8 cellular contexts compared by ENCODE assay signal in genomic region chr4:123506311-123506685, GRCh38.
DNase-seq lines count a peak whose midpoint lies in the region; ATAC-seq and TF ChIP-seq lines count a peak whose summit lies in the region.

No MANE protein-coding gene starts in this region.

- H2BK20ac ChIP-seq in H9 (ENCODE audit: low read depth, low read length, poor library complexity, severe bottlenecking), result no peak overlapping the region

- H3K14ac ChIP-seq in H9 (ENCODE audit: insufficient read depth, low read length), result peak overlapping the region; percentile 95; the same call in 1 of the 2 replicates

- H4K91ac ChIP-seq in H9 (ENCODE audit: insufficient read length, low read depth, low read length), result no peak overlapping the region

- H3K79me1 ChIP-seq in H9 (ENCODE audit: insufficient read depth, low read depth, low read length, poor library complexity, severe bottlenecking), result no peaks in the 10 kb centered on the region

- no CpG with 5 or more reads among the region's 9 CpGs for WGBS in H9 (ENCODE audit: extremely low coverage, insufficient read length, low lambda C conversion rate)
- 92 to 96% methylated on average over 9 of the region's 9 CpGs for WGBS in sigmoid colon, 2 donors

- intact Hi-C loops in activated T-helper 1 cell treated with anti-CD3 and anti-CD28 coated beads, Interleukin-12 subunit alpha, Interleukin-12 subunit beta, Interleukin-2, Interleukin-4 antibody, amounts not matched to agents 30 ng/mL and 10 ng/mL and 1 ng/mL, durations not matched to agents 14 hours and 24 hours and 36 hours (cut with micrococcal nuclease), result loop anchor here (1.0 kb wide), 1 partner anchor 110 kb away; the partner anchor contains the start of gene SPRY1
- intact Hi-C loops in sigmoid colon (cut with DNase I) (loop anchor here (10.0 kb wide), 1 partner anchor 101 kb away; no protein-coding TSS in a partner anchor), head of caudate nucleus (cut with DNase I) (loop anchor here (10.0 kb wide), 1 partner anchor 111 kb away; the partner anchor contains the start of gene SPRY1)

- peak overlapping the region; percentile 75 for H3K56ac ChIP-seq in H9 (ENCODE audit: insufficient read length, low read depth, low read length)

- no peak overlapping the region for H2BK120ac ChIP-seq in H9 (ENCODE audit: low read depth, low read length, poor library complexity, severe bottlenecking)

- H3K27me3 Mint-ChIP-seq in H9 (ENCODE audit: low read depth), result no peaks in the 10 kb centered on the region; the same call in 1 of the 2 replicates
- peaks cover 34% of the 10 kb centered on the region for H3K27me3 Mint-ChIP-seq in activated T-helper 1 cell treated with anti-CD3 and anti-CD28 coated beads, Interleukin-12 subunit alpha, Interleukin-12 subunit beta, Interleukin-2, Interleukin-4 antibody, amounts not matched to agents 30 ng/mL and 10 ng/mL and 1 ng/mL, durations not matched to agents 14 hours and 24 hours and 36 hours (ENCODE audit: insufficient read depth)

- peak overlapping the region; percentile 97 to 98 (median 98) for H3K27ac Mint-ChIP-seq in H9
- H3K27ac Mint-ChIP-seq in activated T-helper 1 cell treated with anti-CD3 and anti-CD28 coated beads, Interleukin-12 subunit alpha, Interleukin-12 subunit beta, Interleukin-2, Interleukin-4 antibody, amounts not matched to agents 30 ng/mL and 10 ng/mL and 1 ng/mL, durations not matched to agents 14 hours and 24 hours and 36 hours, result no peak overlapping the region

- ATAC-seq in left lobe of liver, result no peak

- peak overlapping the region; percentile 73 for H3K4me2 ChIP-seq in H9 (ENCODE audit: insufficient read depth, insufficient read length, low read length)

- H3K9me3 ChIP-seq in H9 (ENCODE audit: control insufficient read depth, low read depth, low read length), result peaks cover under 1% of the 10 kb centered on the region
- H3K9me3 ChIP-seq in iPS-15b (ENCODE audit: control insufficient read depth, insufficient read depth, low read length), result peaks cover 3% of the 10 kb centered on the region
- no peaks in the 10 kb centered on the region for H3K9me3 ChIP-seq in sigmoid colon
- H3K9me3 ChIP-seq in Peyer's patch, result no peaks in the 10 kb centered on the region

- no peaks in the 10 kb centered on the region for H4K20me1 ChIP-seq in H9 (ENCODE audit: control insufficient read depth, insufficient read depth, insufficient read length)

- H3K4me3 Mint-ChIP-seq in H9, result peak overlapping the region; percentile 54 to 72
- peak overlapping the region; percentile 13 for H3K4me3 Mint-ChIP-seq in activated T-helper 1 cell treated with anti-CD3 and anti-CD28 coated beads, Interleukin-12 subunit alpha, Interleukin-12 subunit beta, Interleukin-2, Interleukin-4 antibody, amounts not matched to agents 30 ng/mL and 10 ng/mL and 1 ng/mL, durations not matched to agents 14 hours and 24 hours and 36 hours

- no peak overlapping the region for H4K8ac ChIP-seq in H9 (replicated peaks; ENCODE audit: insufficient read length, low read depth, low read length)

- H3K27me3 ChIP-seq in H9 (ENCODE audit: insufficient read depth, low read length) (no peaks in the 10 kb centered on the region), iPS-15b (ENCODE audit: control insufficient read depth, insufficient read depth, low read length) (no peaks in the 10 kb centered on the region), sigmoid colon (no peaks in the 10 kb centered on the region), Peyer's patch (no peaks in the 10 kb centered on the region)

- H3K23me2 ChIP-seq in H9 (ENCODE audit: insufficient read length, low read depth, low read length, poor library complexity, severe bottlenecking), result peaks cover 7% of the 10 kb centered on the region

- H3K79me2 ChIP-seq in H9 (ENCODE audit: insufficient read depth, low read length), result no peaks in the 10 kb centered on the region

- DNase-seq in H9, result peak; percentile 56
- DNase-seq in activated T-helper 1 cell treated with anti-CD3 and anti-CD28 coated beads, Interleukin-12 subunit alpha, Interleukin-12 subunit beta, Interleukin-2, Interleukin-4 antibody, amounts not matched to agents 30 ng/mL and 10 ng/mL and 1 ng/mL, durations not matched to agents 14 hours and 24 hours and 36 hours (ENCODE audit: low spot score), result no peak
- DNase-seq in sigmoid colon, result no peak
- DNase-seq in left lobe of liver (ENCODE audit: low spot score), result no peak
- DNase-seq in head of caudate nucleus, result no peak
- DNase-seq in Peyer's patch, result no peak
- no peak for DNase-seq in NCI-H526 treated with DMSO at 0.1 percent for 48 hours (lab: John Stamatoyannopoulos, UW)

- no peak overlapping the region for H3T11ph ChIP-seq in H9 (ENCODE audit: low read length)

- TF ChIP-seq POLR2A in sigmoid colon (IDR thresholded peaks at IDR 0.05), result no peak
- no peak for TF ChIP-seq POLR2A in Peyer's patch (IDR thresholded peaks at IDR 0.05)

- peak overlapping the region; percentile 78 for H2BK5ac ChIP-seq in H9 (ENCODE audit: insufficient read length, low read length)

- no peaks in the 10 kb centered on the region for H3K36me3 ChIP-seq in iPS-15b (ENCODE audit: control insufficient read depth, insufficient read depth, low read length)
- H3K36me3 ChIP-seq in sigmoid colon, result no peaks in the 10 kb centered on the region
- no peaks in the 10 kb centered on the region for H3K36me3 ChIP-seq in Peyer's patch

- H2AFZ ChIP-seq in H9 (ENCODE audit: low read length), result no peak overlapping the region

- peaks cover 18 to 20% of the 10 kb centered on the region in 2 experiments for H3K9me3 Mint-ChIP-seq in H9
- no peaks in the 10 kb centered on the region for H3K9me3 Mint-ChIP-seq in activated T-helper 1 cell treated with anti-CD3 and anti-CD28 coated beads, Interleukin-12 subunit alpha, Interleukin-12 subunit beta, Interleukin-2, Interleukin-4 antibody, amounts not matched to agents 30 ng/mL and 10 ng/mL and 1 ng/mL, durations not matched to agents 14 hours and 24 hours and 36 hours

- peaks cover 33 to 43% of the 10 kb centered on the region in 2 experiments for H3K4me1 Mint-ChIP-seq in H9
- peaks cover 21% of the 10 kb centered on the region for H3K4me1 Mint-ChIP-seq in activated T-helper 1 cell treated with anti-CD3 and anti-CD28 coated beads, Interleukin-12 subunit alpha, Interleukin-12 subunit beta, Interleukin-2, Interleukin-4 antibody, amounts not matched to agents 30 ng/mL and 10 ng/mL and 1 ng/mL, durations not matched to agents 14 hours and 24 hours and 36 hours (ENCODE audit: low read depth)

- TF ChIP-seq EP300 in sigmoid colon (IDR thresholded peaks at IDR 0.05), result no peak

- no peak overlapping the region for H3K23ac ChIP-seq in H9 (ENCODE audit: insufficient read length, low read depth, low read length)

- peaks cover 7 to 26% (median 16%) of the 10 kb centered on the region in 3 experiments for H3K36me3 Mint-ChIP-seq in H9 (ENCODE audit: insufficient read depth in 1 of 3, low read depth in 3 of 3)
- peaks cover 2% of the 10 kb centered on the region for H3K36me3 Mint-ChIP-seq in activated T-helper 1 cell treated with anti-CD3 and anti-CD28 coated beads, Interleukin-12 subunit alpha, Interleukin-12 subunit beta, Interleukin-2, Interleukin-4 antibody, amounts not matched to agents 30 ng/mL and 10 ng/mL and 1 ng/mL, durations not matched to agents 14 hours and 24 hours and 36 hours (ENCODE audit: low read depth)

- H2BK12ac ChIP-seq in H9 (ENCODE audit: insufficient read length, low read depth, low read length), result peak overlapping the region; percentile 31

- H3K9ac ChIP-seq in H9 (ENCODE audit: extremely low read depth, insufficient read length, low read length) (peak overlapping the region; percentile 74), iPS-15b (ENCODE audit: low read depth, low read length) (peak overlapping the region; percentile 56)

- H3K27ac ChIP-seq in H9 (ENCODE audit: insufficient read length, low read depth, low read length), result peak overlapping the region; percentile 98
- peak overlapping the region in 2 of 4 donors; percentile 42 to 75 for H3K27ac ChIP-seq in sigmoid colon
- no peak overlapping the region for H3K27ac ChIP-seq in Peyer's patch

- TF ChIP-seq CTCF in H9 (conservative IDR thresholded peaks at IDR 0.05), result no peak
- TF ChIP-seq CTCF in sigmoid colon (IDR thresholded peaks at IDR 0.05), result no peak
- TF ChIP-seq CTCF in Peyer's patch (IDR thresholded peaks at IDR 0.05), result no peak

- H2BK15ac ChIP-seq in H9 (ENCODE audit: low read depth, low read length), result no peak overlapping the region

- peak overlapping the region; percentile 89 for H3K18ac ChIP-seq in H9 (ENCODE audit: insufficient read length, low read depth, low read length)

- H3K4me1 ChIP-seq in H9 (ENCODE audit: insufficient read depth, low read length), result peaks cover 3% of the 10 kb centered on the region; the same call in 1 of the 2 replicates
- H3K4me1 ChIP-seq in iPS-15b (ENCODE audit: control insufficient read depth, insufficient read depth, low read length), result peaks cover 13% of the 10 kb centered on the region
- H3K4me1 ChIP-seq in sigmoid colon, result peaks cover 0 to 12% (median 0%) of the 10 kb centered on the region in 4 donors
- H3K4me1 ChIP-seq in Peyer's patch, result peaks cover 0 to 4% (median 0%) of the 10 kb centered on the region in 4 donors

- peak overlapping the region; percentile 2; the same call in 1 of the 2 replicates for H3K4ac ChIP-seq in H9 (ENCODE audit: low read depth, low read length)

- H4K5ac ChIP-seq in H9 (ENCODE audit: insufficient read length, low read depth, low read length), result peak overlapping the region; percentile 72

- H3K4me3 ChIP-seq in iPS-15b (ENCODE audit: low read depth, low read length), result peak overlapping the region; percentile 59
- H3K4me3 ChIP-seq in sigmoid colon, result peak overlapping the region in 3 of 4 donors; percentile 45 to 57 (median 55)
- peak overlapping the region in 1 of 4 donors; percentile 52 for H3K4me3 ChIP-seq in Peyer's patch

- H2AK5ac ChIP-seq in H9 (ENCODE audit: insufficient read length, low read length), result no peak overlapping the region
